Comparison of ENCODE assay signal across 8 cellular contexts in the genomic region with DNA sequence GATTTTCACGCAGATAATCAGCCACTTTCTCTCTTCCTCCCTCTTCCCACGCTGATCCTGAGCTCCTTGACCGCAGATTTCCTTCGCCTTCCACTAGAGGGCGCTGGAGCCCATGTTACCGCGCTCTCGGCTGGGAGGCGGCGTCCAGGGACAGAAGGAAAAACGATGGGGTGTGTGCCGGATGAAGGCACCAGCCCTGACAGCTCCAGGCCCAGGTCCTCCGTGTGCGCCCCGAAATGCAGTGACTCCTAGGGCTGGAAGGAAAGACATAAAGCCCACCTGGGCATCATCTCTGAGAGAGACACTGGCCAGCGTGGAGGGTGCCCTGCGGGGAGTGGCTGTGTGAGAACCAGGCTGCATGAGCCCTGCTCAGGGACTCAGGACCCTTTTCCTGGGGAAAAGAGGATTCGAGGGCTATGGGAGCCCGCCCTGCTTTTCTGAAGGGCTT. TPM values are rescaled to one million over a fixed set of nuclear protein-coding genes. Genes with fewer than 3 reads are reported as not detected.
DNase-seq lines count a peak whose midpoint lies in the region; ATAC-seq, FAIRE-seq and TF ChIP-seq lines count a peak whose summit lies in the region.

No MANE protein-coding gene starts in this region.

- DNase-seq in 8988T (peak; percentile 70), GM12892 (ENCODE audit: insufficient read length) (peak; percentile 42), NCI-H510A (lab: John Stamatoyannopoulos, UW) (peak; percentile 66), epithelial cell of esophagus (ENCODE audit: low read depth) (peak; percentile 66), middle frontal gyrus (ENCODE audit: extremely low spot score, low spot score) (peak; percentile 46)
- peak; percentile 57 to 68 for DNase-seq in activated CD4-positive, alpha-beta T cell treated with anti-CD3 and anti-CD28 coated beads, Interleukin-2, amount 50 U/mL, for 48 hours
- peak; percentile 10 for DNase-seq in stimulated activated naive B cell treated with anti-CD40 and anti-IgM and Interleukin-4, amounts not matched to agents 10 μg/mL and 1 μg/mL and 100 μg/mL, for 72 hours

- H3K27ac Mint-ChIP-seq in stimulated activated naive B cell treated with anti-CD40 and anti-IgM and Interleukin-4, amounts not matched to agents 10 μg/mL and 1 μg/mL and 100 μg/mL, for 72 hours: no peak overlapping the region

- H3K4me3 ChIP-seq in epithelial cell of esophagus (ENCODE audit: low read length): no peak overlapping the region

- no peaks in the 10 kb centered on the region for H3K36me3 Mint-ChIP-seq in stimulated activated naive B cell treated with anti-CD40 and anti-IgM and Interleukin-4, amounts not matched to agents 10 μg/mL and 1 μg/mL and 100 μg/mL, for 72 hours

- peaks cover 2 to 7% of the 10 kb centered on the region in 2 donors for H3K4me1 Mint-ChIP-seq in stimulated activated naive B cell treated with anti-CD40 and anti-IgM and Interleukin-4, amounts not matched to agents 10 μg/mL and 1 μg/mL and 100 μg/mL, for 72 hours

- no peak overlapping the region for H3K4me3 Mint-ChIP-seq in stimulated activated naive B cell treated with anti-CD40 and anti-IgM and Interleukin-4, amounts not matched to agents 10 μg/mL and 1 μg/mL and 100 μg/mL, for 72 hours

- TF ChIP-seq CTCF in epithelial cell of esophagus (IDR thresholded peaks at IDR 0.05; ENCODE audit: insufficient read depth, low read depth, low read length, missing control alignments): peak; percentile 91

- peak; percentile 70 for ATAC-seq in HG03342 (IDR thresholded peaks at IDR 0.05; ENCODE audit: unreplicated experiment)
- peak; percentile 50 for ATAC-seq in stimulated activated naive B cell treated with anti-CD40 and anti-IgM and Interleukin-4, amounts not matched to agents 10 μg/mL and 1 μg/mL and 100 μg/mL, for 72 hours (replicated peaks)

- TF ChIP-seq POLR2A in GM12892 (IDR thresholded peaks at IDR 0.05; ENCODE audit: low read depth, low read length): no peak

- H3K27me3 Mint-ChIP-seq in stimulated activated naive B cell treated with anti-CD40 and anti-IgM and Interleukin-4, amounts not matched to agents 10 μg/mL and 1 μg/mL and 100 μg/mL, for 72 hours: peaks cover 23 to 27% of the 10 kb centered on the region in 2 donors

- peak; percentile 73 for FAIRE-seq in GM12892 (lab: Jason Lieb, UNC)

- no peaks in the 10 kb centered on the region for H3K9me3 Mint-ChIP-seq in stimulated activated naive B cell treated with anti-CD40 and anti-IgM and Interleukin-4, amounts not matched to agents 10 μg/mL and 1 μg/mL and 100 μg/mL, for 72 hours

RNA-seq across cellular contexts. Expression of gene CYP2J2, which starts 44.9 kb away (rescaled TPM):
- polyA plus RNA-seq in GM12892 (2012; ENCODE audit: missing spikeins): not detected

Comparison
In these comparisons a context has a peak if more than half of its experiments do, and no peak if none do; other contexts are left out.
1. DNase-seq: peak in every context shown above with its lines; median percentile 70 in 8988T; 66 in NCI-H510A; 66 in epithelial cell of esophagus; 62 in activated CD4-positive, alpha-beta T cell treated with anti-CD3 and anti-CD28 coated beads, Interleukin-2, amount 50 U/mL, for 48 hours; 46 in middle frontal gyrus; 42 in GM12892; 10 in stimulated activated naive B cell treated with anti-CD40 and anti-IgM and Interleukin-4, amounts not matched to agents 10 μg/mL and 1 μg/mL and 100 μg/mL, for 72 hours.